ENCODE assay signal across 16 cellular contexts in genomic region chr12:115597157-115597712, GRCh38.
DNase-seq lines count a peak whose midpoint lies in the region; ATAC-seq, FAIRE-seq and TF ChIP-seq lines count a peak whose summit lies in the region.
"Had no signal": no experiment of that assay in that cellular context is flagged by ENCODE, and none has a peak within 500 bp of the region (broad histone marks: within the 10 kb centered on the region; RNA-seq: fewer than 3 reads in every experiment).

No MANE protein-coding gene starts in this region.

- no peak overlapping the region for H3K4me2 ChIP-seq in astrocyte (ENCODE audit: low read length)
- H3K4me2 ChIP-seq: KMS-11 had no signal

- ATAC-seq in GM18505 (IDR thresholded peaks at IDR 0.05; ENCODE audit: unreplicated experiment) (no peak), HG02840 (IDR thresholded peaks at IDR 0.05; ENCODE audit: low FRiP score, unreplicated experiment) (no peak)
- ATAC-seq: sciatic nerve had no signal

- no peak for TF ChIP-seq CTCF in astrocyte (IDR thresholded peaks at IDR 0.05; ENCODE audit: insufficient read depth, low read depth, low read length)
- no peak for TF ChIP-seq CTCF in type B pancreatic cell (conservative IDR thresholded peaks at IDR 0.05)

- peaks cover 3% of the 10 kb centered on the region for H3K4me1 ChIP-seq in astrocyte (ENCODE audit: insufficient read depth, low read length)

- H3K9me3 ChIP-seq in astrocyte (ENCODE audit: insufficient read depth, low read depth, low read length): peaks cover 3% of the 10 kb centered on the region

- no peak for TF ChIP-seq POLR2A in GM18505 (IDR thresholded peaks at IDR 0.05; ENCODE audit: borderline replicate concordance, extremely low read depth, insufficient read depth, insufficient read length)

- H3K36me3 ChIP-seq in astrocyte (ENCODE audit: insufficient read depth, low read length): no peaks in the 10 kb centered on the region

- peaks cover 6% of the 10 kb centered on the region for H3K27me3 ChIP-seq in astrocyte (ENCODE audit: insufficient read depth, low read length)

- H4K20me1 ChIP-seq in astrocyte (ENCODE audit: insufficient read depth, low read length): no peaks in the 10 kb centered on the region

- H3K4me1 Mint-ChIP-seq in astrocyte (ENCODE audit: low read depth, unreplicated experiment): peaks cover 11% of the 10 kb centered on the region
- peaks cover 18% of the 10 kb centered on the region for H3K4me1 Mint-ChIP-seq in type B pancreatic cell (ENCODE audit: unreplicated experiment)
- H3K4me1 Mint-ChIP-seq: activated CD4-positive, alpha-beta T cell treated with anti-CD3 and anti-CD28 coated beads, Interleukin-2, amount 10 ng/mL, durations not matched to agents 24 days and 14 days; activated naive CD4-positive, alpha-beta T cell treated with anti-CD3 and anti-CD28 coated beads, Interleukin-2, amount 50 U/mL, for 24 hours had no signal

- H3K27me3 Mint-ChIP-seq in astrocyte (ENCODE audit: low read depth, unreplicated experiment) (peaks cover 28% of the 10 kb centered on the region), type B pancreatic cell (peaks cover 15% of the 10 kb centered on the region)

- FAIRE-seq in astrocyte (lab: Jason Lieb, UNC): peak; percentile 23

- H3K27ac Mint-ChIP-seq in astrocyte (ENCODE audit: unreplicated experiment) (no peak overlapping the region), type B pancreatic cell (no peak overlapping the region)
- H3K27ac Mint-ChIP-seq: activated CD4-positive, alpha-beta T cell treated with anti-CD3 and anti-CD28 coated beads, Interleukin-2, amount 10 ng/mL, durations not matched to agents 24 days and 14 days; activated naive CD4-positive, alpha-beta T cell treated with anti-CD3 and anti-CD28 coated beads, Interleukin-2, amount 50 U/mL, for 24 hours had no signal

- H3K27ac ChIP-seq in astrocyte (ENCODE audit: low read depth, low read length): no peak overlapping the region
- H3K27ac ChIP-seq: 22Rv1, dorsolateral prefrontal cortex, KMS-11, SK-N-MC had no signal

- H2AFZ ChIP-seq in astrocyte (ENCODE audit: low read depth, low read length): no peak overlapping the region

- DNase-seq in DMS53 (lab: John Stamatoyannopoulos, UW) (peak; percentile 22), DMS53 treated with DMSO at 0.1 percent for 48 hours (lab: John Stamatoyannopoulos, UW; ENCODE audit: unreplicated experiment) (no peak), HT1080 (ENCODE audit: low read depth) (peak; percentile 90), astrocyte (ENCODE audit: low read depth) (peak; percentile 88), kidney tubule cell (ENCODE audit: low spot score) (peak; percentile 76), type B pancreatic cell (ENCODE audit: extremely low spot score, unreplicated experiment) (no peak)
- DNase-seq: activated CD4-positive, alpha-beta T cell treated with anti-CD3 and anti-CD28 coated beads, Interleukin-2, amount 10 ng/mL, durations not matched to agents 24 days and 14 days; dorsolateral prefrontal cortex; NCI-H446 had no signal

- no peaks in the 10 kb centered on the region for H3K79me2 ChIP-seq in astrocyte (ENCODE audit: insufficient read depth, low read length)

- H3K9me3 Mint-ChIP-seq in astrocyte (ENCODE audit: unreplicated experiment) (peaks cover 32% of the 10 kb centered on the region), type B pancreatic cell (peaks cover 10% of the 10 kb centered on the region)
- H3K9me3 Mint-ChIP-seq: activated naive CD4-positive, alpha-beta T cell treated with anti-CD3 and anti-CD28 coated beads, Interleukin-2, amount 50 U/mL, for 24 hours had no signal

- H3K4me3 Mint-ChIP-seq in astrocyte (ENCODE audit: unreplicated experiment) (no peak overlapping the region), type B pancreatic cell (no peak overlapping the region)
- H3K4me3 Mint-ChIP-seq: activated CD4-positive, alpha-beta T cell treated with anti-CD3 and anti-CD28 coated beads, Interleukin-2, amount 10 ng/mL, durations not matched to agents 24 days and 14 days; activated naive CD4-positive, alpha-beta T cell treated with anti-CD3 and anti-CD28 coated beads, Interleukin-2, amount 50 U/mL, for 24 hours had no signal

- H3K9ac ChIP-seq in astrocyte (ENCODE audit: low read length): no peak overlapping the region
- H3K9ac ChIP-seq: KMS-11 had no signal

- H3K36me3 Mint-ChIP-seq in astrocyte (ENCODE audit: low read depth, unreplicated experiment) (no peaks in the 10 kb centered on the region), type B pancreatic cell (no peaks in the 10 kb centered on the region)
- H3K36me3 Mint-ChIP-seq: activated naive CD4-positive, alpha-beta T cell treated with anti-CD3 and anti-CD28 coated beads, Interleukin-2, amount 50 U/mL, for 24 hours had no signal

- no peak overlapping the region for H3K4me3 ChIP-seq in astrocyte (ENCODE audit: insufficient read depth, low read depth, low read length)
- H3K4me3 ChIP-seq: dorsolateral prefrontal cortex, SK-N-MC had no signal

Comparison
In these comparisons a context has a peak if more than half of its experiments do, and no peak if none do; other contexts are left out.
1. DNase-seq: peak in DMS53 (single experiment), HT1080 (single experiment), astrocyte (single experiment) and kidney tubule cell (single experiment); none in DMS53 treated with DMSO at 0.1 percent for 48 hours (single experiment) and type B pancreatic cell (single experiment).